Comparison of ENCODE assay signal across 12 cellular contexts in genomic region chr1:203276916-203277535, GRCh38. TPM values are rescaled to one million over a fixed set of nuclear protein-coding genes. Genes with fewer than 3 reads are reported as not detected.
A peak's percentile ranks its signal among the peaks of the same experiment; 100 is the strongest.
DNase-seq lines count a peak whose midpoint lies in the region; ATAC-seq and TF ChIP-seq lines count a peak whose summit lies in the region.
"Had no signal": no experiment of that assay in that cellular context is flagged by ENCODE, and none has a peak within 500 bp of the region (broad histone marks: within the 10 kb centered on the region; RNA-seq: fewer than 3 reads in every experiment).

No MANE protein-coding gene starts in this region.

- H3K36me3 ChIP-seq in CD8-positive, alpha-beta memory T cell (ENCODE audit: insufficient read depth, low read length), result no peaks in the 10 kb centered on the region
- H3K36me3 ChIP-seq in cardiac muscle cell (no peaks in the 10 kb centered on the region), sigmoid colon (no peaks in the 10 kb centered on the region)

- peak overlapping the region in 2 of 7 donors; percentile 22 to 49 for H3K4me3 Mint-ChIP-seq in CD8-positive, alpha-beta memory T cell
- H3K4me3 Mint-ChIP-seq in activated CD4-positive, alpha-beta memory T cell treated with anti-CD3 and anti-CD28 coated beads for 36 hours, result no peak overlapping the region
- H3K4me3 Mint-ChIP-seq: nephron progenitor cell had no signal

- TF ChIP-seq CTCF in cardiac muscle cell (IDR thresholded peaks at IDR 0.05; ENCODE audit: low read depth, low read length), result no peak
- TF ChIP-seq CTCF in sigmoid colon (IDR thresholded peaks at IDR 0.05), result no peak

- no peak for TF ChIP-seq POLR2A in sigmoid colon (IDR thresholded peaks at IDR 0.05)

- peaks cover 39 to 57% (median 43%) of the 10 kb centered on the region in 3 donors for H3K4me1 Mint-ChIP-seq in CD8-positive, alpha-beta memory T cell
- H3K4me1 Mint-ChIP-seq in activated CD4-positive, alpha-beta memory T cell treated with anti-CD3 and anti-CD28 coated beads for 36 hours (ENCODE audit: low read depth), result peaks cover 66% of the 10 kb centered on the region

- 75 to 85% methylated on average over 9 of the region's 9 CpGs for WGBS in sigmoid colon, 2 donors

- peak in 3 of 4 donors; percentile 68 to 83 (median 72) for TF ChIP-seq EP300 in sigmoid colon (IDR thresholded peaks at IDR 0.05)

- H3K9me3 ChIP-seq in CD8-positive, alpha-beta memory T cell (ENCODE audit: low read length), result no peaks in the 10 kb centered on the region
- H3K9me3 ChIP-seq in cardiac muscle cell (ENCODE audit: low read depth), result no peaks in the 10 kb centered on the region
- H3K9me3 ChIP-seq in sigmoid colon, result no peaks in the 10 kb centered on the region

- DNase-seq in CD8-positive, alpha-beta memory T cell, result no peak
- DNase-seq in activated CD4-positive, alpha-beta memory T cell treated with anti-CD3 and anti-CD28 coated beads for 36 hours, result no peak
- no peak for DNase-seq in cardiac muscle cell (ENCODE audit: low read depth in 1 of 2, low spot score in 1 of 2)
- peak; percentile 86 for DNase-seq in sigmoid colon
- no peak for DNase-seq in NCI-H1930 (lab: John Stamatoyannopoulos, UW)
- no peak for DNase-seq in cortex of kidney (lab: John Stamatoyannopoulos, UW)
- no peak for DNase-seq in foreskin melanocyte
- DNase-seq: DMS153, NCI-H526, nephron progenitor cell, T-helper 9 cell had no signal

- H3K27ac ChIP-seq in CD8-positive, alpha-beta memory T cell (ENCODE audit: low read depth, low read length), result no peak overlapping the region
- H3K27ac ChIP-seq in cardiac muscle cell, result peak overlapping the region; percentile 90
- H3K27ac ChIP-seq in sigmoid colon, result peak overlapping the region; percentile 86 to 98 (median 92)

- CTCF ChIA-PET in CD8-positive, alpha-beta memory T cell (lab: Charles Lee), result interaction anchor here (2.1 to 30.7 kb wide), 5 partner anchors 8 to 63 kb away, joined by 9 to 775 read pairs (median 51); partner anchors contain the start of gene BTG2
- CTCF ChIA-PET in activated CD4-positive, alpha-beta memory T cell treated with anti-CD3 and anti-CD28 coated beads for 36 hours (lab: Charles Lee), result interaction anchor here (0.6 to 21.6 kb wide), 11 partner anchors 4 to 211 kb away, joined by 3 to 356 read pairs (median 6); no protein-coding TSS in a partner anchor

- H3K9me3 Mint-ChIP-seq in CD8-positive, alpha-beta memory T cell, result no peaks in the 10 kb centered on the region
- no peaks in the 10 kb centered on the region for H3K9me3 Mint-ChIP-seq in activated CD4-positive, alpha-beta memory T cell treated with anti-CD3 and anti-CD28 coated beads for 36 hours
- H3K9me3 Mint-ChIP-seq: nephron progenitor cell had no signal

- peak overlapping the region; percentile 43 to 94 (median 70) for H3K27ac Mint-ChIP-seq in CD8-positive, alpha-beta memory T cell
- peak overlapping the region; percentile 85 for H3K27ac Mint-ChIP-seq in activated CD4-positive, alpha-beta memory T cell treated with anti-CD3 and anti-CD28 coated beads for 36 hours

- H3K36me3 Mint-ChIP-seq in CD8-positive, alpha-beta memory T cell, result no peaks in the 10 kb centered on the region
- no peaks in the 10 kb centered on the region for H3K36me3 Mint-ChIP-seq in activated CD4-positive, alpha-beta memory T cell treated with anti-CD3 and anti-CD28 coated beads for 36 hours

- no peak overlapping the region for H3K4me3 ChIP-seq in CD8-positive, alpha-beta memory T cell (ENCODE audit: low read length)
- no peak overlapping the region for H3K4me3 ChIP-seq in cardiac muscle cell
- no peak overlapping the region for H3K4me3 ChIP-seq in sigmoid colon

- H3K4me1 ChIP-seq in CD8-positive, alpha-beta memory T cell (ENCODE audit: insufficient read depth, low read length), result peaks cover 49% of the 10 kb centered on the region
- peaks cover 51% of the 10 kb centered on the region for H3K4me1 ChIP-seq in cardiac muscle cell (ENCODE audit: low read depth)
- peaks cover 0 to 95% (median 90%) of the 10 kb centered on the region in 4 donors for H3K4me1 ChIP-seq in sigmoid colon

- H3K27me3 ChIP-seq in CD8-positive, alpha-beta memory T cell (ENCODE audit: insufficient read depth, low read length, poor library complexity, severe bottlenecking), result no peaks in the 10 kb centered on the region
- H3K27me3 ChIP-seq in cardiac muscle cell, result no peaks in the 10 kb centered on the region
- no peaks in the 10 kb centered on the region for H3K27me3 ChIP-seq in sigmoid colon

- POLR2A ChIA-PET in CD8-positive, alpha-beta memory T cell (lab: Charles Lee), result interaction anchor here (0.6 to 2.9 kb wide), 8 partner anchors 10 to 270 kb away, joined by 3 to 12 read pairs (median 4); partner anchors contain the start of genes BTG2 and TMEM183A
- POLR2A ChIA-PET in activated CD4-positive, alpha-beta memory T cell treated with anti-CD3 and anti-CD28 coated beads for 36 hours (lab: Charles Lee), result interaction anchor here (0.8 to 3.6 kb wide), 5 partner anchors 12 to 50 kb away, joined by 3 to 47 read pairs (median 8); partner anchors contain the start of gene BTG2

- no peak for ATAC-seq in GM19328 (IDR thresholded peaks at IDR 0.05; ENCODE audit: unreplicated experiment)

- intact Hi-C loops in activated CD4-positive, alpha-beta memory T cell treated with anti-CD3 and anti-CD28 coated beads for 36 hours (cut with micrococcal nuclease), result no loop called here
- intact Hi-C loops in sigmoid colon (cut with DNase I), result loop anchor here (5.0 to 10.0 kb wide), 2 partner anchors 428 to 1135 kb away; partner anchors contain the start of gene PPP1R15B

- no peaks in the 10 kb centered on the region for H3K27me3 Mint-ChIP-seq in CD8-positive, alpha-beta memory T cell
- H3K27me3 Mint-ChIP-seq in activated CD4-positive, alpha-beta memory T cell treated with anti-CD3 and anti-CD28 coated beads for 36 hours, result no peaks in the 10 kb centered on the region

RNA-seq across cellular contexts. Expression of gene BTG2, which starts 28.3 kb away (rescaled TPM):
- 100 to 1,000 TPM in 1 of 2 experiments, 10 to 100 TPM in 1; 97.8 to 102 TPM for total RNA-seq in CD8-positive, alpha-beta memory T cell
- 138 TPM for polyA plus RNA-seq in CD8-positive, alpha-beta memory T cell
- 100 to 1,000 TPM; 150 TPM for total RNA-seq in activated CD4-positive, alpha-beta memory T cell treated with anti-CD3 and anti-CD28 coated beads for 36 hours
- total RNA-seq in cardiac muscle cell, result 45.6 and 57.9 TPM in 2 replicates
- 64.2 and 66.0 TPM in 2 replicates for polyA plus RNA-seq in cardiac muscle cell
- total RNA-seq in sigmoid colon, result 100 to 1,000 TPM in 3 of 4 donors, 10 to 100 TPM in 1; 66.0 to 397 (median 180) TPM
- polyA plus RNA-seq in sigmoid colon, result 10 to 100 TPM; 37.2 to 81.0 (median 63.7) TPM

RNA-seq across cellular contexts. Expression of gene CHIT1, which starts 47.6 kb away (rescaled TPM):
- under 1 TPM in 1 of 2 experiments, not detected in 1; 0.07 TPM for total RNA-seq in CD8-positive, alpha-beta memory T cell
- polyA plus RNA-seq in CD8-positive, alpha-beta memory T cell, result not detected
- under 1 TPM; 0.19 to 0.53 TPM for total RNA-seq in activated CD4-positive, alpha-beta memory T cell treated with anti-CD3 and anti-CD28 coated beads for 36 hours
- 0.03 TPM in 1 of 2 replicates, not detected in the other for total RNA-seq in cardiac muscle cell
- polyA plus RNA-seq in cardiac muscle cell, result not detected in 2 replicates
- not detected for total RNA-seq in sigmoid colon
- under 1 TPM in 1 of 3 donors, not detected in 2; 0.98 TPM for polyA plus RNA-seq in sigmoid colon
